ENCODE assay signal across 1 cellular context in the genomic region with DNA sequence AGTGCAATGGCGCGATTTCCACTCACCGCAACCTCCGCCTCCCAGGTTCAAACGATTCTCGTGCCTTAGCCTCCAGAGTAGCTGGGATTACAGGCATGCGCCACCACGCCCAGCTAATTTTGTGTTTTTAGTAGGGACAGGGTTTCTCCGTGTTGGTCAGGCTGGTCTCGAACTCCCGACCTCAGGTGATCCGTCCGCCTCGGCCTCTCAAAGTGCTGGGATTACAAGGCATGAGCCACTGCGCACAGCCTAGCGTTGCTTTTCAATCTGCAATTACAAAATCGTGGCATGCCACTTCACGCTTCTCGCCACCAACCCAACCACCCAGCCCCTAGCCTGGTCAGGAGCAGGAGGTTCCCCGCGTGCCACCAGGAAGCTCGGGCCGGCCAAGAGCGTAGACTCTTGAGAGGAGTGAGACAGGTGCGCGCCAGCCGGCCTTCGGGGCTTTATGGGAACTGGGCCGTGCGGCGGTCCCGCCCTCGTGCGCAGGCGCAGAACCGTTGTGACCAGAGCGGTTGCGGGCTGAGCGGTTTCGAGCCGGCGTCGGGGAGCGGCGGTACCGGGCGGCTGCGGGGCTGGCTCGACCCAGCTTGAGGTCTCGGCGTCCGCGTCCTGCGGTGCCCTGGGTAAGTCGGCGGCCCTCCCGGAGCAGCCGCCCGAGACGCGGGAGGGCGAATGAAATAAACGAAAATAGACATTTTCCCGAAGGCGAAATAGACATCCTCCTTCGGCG.
A peak's percentile ranks its signal among the peaks of the same experiment; 100 is the strongest.
TF ChIP-seq lines count a peak whose summit lies in the region.

A gene (plus strand): TSS at position 500 of the 733 bp plus-strand sequence. CDS start 530 bp downstream, outside the sequence.

TF ChIP-seq in H1, 55 proteins besides CTCF, POLR2A, EP300 and RAD21:
- TF ChIP-seq, protein P1, sequence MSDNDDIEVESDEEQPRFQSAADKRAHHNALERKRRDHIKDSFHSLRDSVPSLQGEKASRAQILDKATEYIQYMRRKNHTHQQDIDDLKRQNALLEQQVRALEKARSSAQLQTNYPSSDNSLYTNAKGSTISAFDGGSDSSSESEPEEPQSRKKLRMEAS (IDR thresholded peaks at IDR 0.05): peak; percentile 61; the same call in 1 of the 2 replicates
- TF ChIP-seq SAP30 (IDR thresholded peaks at IDR 0.05; ENCODE audit: insufficient read depth, insufficient replicate concordance, low read length): no peak
- TF ChIP-seq JUND (IDR thresholded peaks at IDR 0.05; ENCODE audit: low read length): no peak
- TF ChIP-seq NRF1 (IDR thresholded peaks at IDR 0.05; ENCODE audit: low read depth, low read length): peak; percentile 77
- TF ChIP-seq POLR2AphosphoS5 (IDR thresholded peaks at IDR 0.05; ENCODE audit: low read depth, low read length): 0 out of 2 replicates have a peak, but pooled peaks have one; percentile 42
- no peak for TF ChIP-seq TCF12 (IDR thresholded peaks at IDR 0.05; ENCODE audit: low read depth, low read length)
- peak; percentile 63 for TF ChIP-seq PHF8 (conservative IDR thresholded peaks at IDR 0.05; ENCODE audit: low read depth, low read length)
- TF ChIP-seq TBP (IDR thresholded peaks at IDR 0.05; ENCODE audit: low read depth, low read length): peak; percentile 49; the same call in 1 of the 2 replicates
- TF ChIP-seq, protein P2, sequence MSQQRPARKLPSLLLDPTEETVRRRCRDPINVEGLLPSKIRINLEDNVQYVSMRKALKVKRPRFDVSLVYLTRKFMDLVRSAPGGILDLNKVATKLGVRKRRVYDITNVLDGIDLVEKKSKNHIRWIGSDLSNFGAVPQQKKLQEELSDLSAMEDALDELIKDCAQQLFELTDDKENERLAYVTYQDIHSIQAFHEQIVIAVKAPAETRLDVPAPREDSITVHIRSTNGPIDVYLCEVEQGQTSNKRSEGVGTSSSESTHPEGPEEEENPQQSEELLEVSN (IDR thresholded peaks at IDR 0.05): peak; percentile 79
- TF ChIP-seq TAF1 (IDR thresholded peaks at IDR 0.05; ENCODE audit: low read depth, low read length): peak; percentile 55; the same call in 1 of the 2 replicates
- TF ChIP-seq KDM1A (IDR thresholded peaks at IDR 0.05; ENCODE audit: borderline replicate concordance, low read length): 0 out of 2 replicates have a peak, but pooled peaks have one; percentile 14
- TF ChIP-seq CTBP2 (IDR thresholded peaks at IDR 0.05; ENCODE audit: borderline replicate concordance, insufficient read depth, insufficient read length, low read length): no peak
- peak; percentile 68 for TF ChIP-seq KDM4A (IDR thresholded peaks at IDR 0.05; ENCODE audit: low read depth, low read length, severe bottlenecking)
- TF ChIP-seq CBX8 (IDR thresholded peaks at IDR 0.05; ENCODE audit: borderline replicate concordance, low read depth, low read length): no peak
TF ChIP-seq in H1: peak in this region for 9.
